22 cellular contexts compared by ENCODE assay signal in genomic region chr22:26632422-26633155, GRCh38. TPM values are rescaled to one million over a fixed set of nuclear protein-coding genes. Genes with fewer than 3 reads are reported as not detected.
DNase-seq lines count a peak whose midpoint lies in the region; ATAC-seq and TF ChIP-seq lines count a peak whose summit lies in the region.
"Had no signal": no experiment of that assay in that cellular context is flagged by ENCODE, and none has a peak within 500 bp of the region (broad histone marks: within the 10 kb centered on the region; RNA-seq: fewer than 3 reads in every experiment).

No MANE protein-coding gene starts in this region.

- H3K27ac ChIP-seq in HUES6 (ENCODE audit: low read depth, low read length) (no peak overlapping the region; the same call in 1 of the 2 replicates), VCaP (0 out of 2 replicates have a peak overlapping the region, but pooled peaks have one; percentile 11), left ventricle myocardium inferior (replicated peaks) (peak overlapping the region; percentile 86), suprapubic skin (no peak overlapping the region)
- H3K27ac ChIP-seq: brain microvascular endothelial cell, pancreas, thoracic aorta had no signal

- peak overlapping the region; percentile 8 for H3K27ac Mint-ChIP-seq in progenitor cell of endocrine pancreas
- H3K27ac Mint-ChIP-seq in effector memory CD8-positive, alpha-beta T cell = no peak overlapping the region
- H3K27ac Mint-ChIP-seq: activated CD4-positive, alpha-beta memory T cell treated with anti-CD3 and anti-CD28 coated beads for 36 hours; activated naive CD8-positive, alpha-beta T cell; activated T-cell treated with anti-CD3 and anti-CD28 coated beads, Interleukin-2, amount 50 U/mL, for 24 hours had no signal

- no peaks in the 10 kb centered on the region for H3K9me3 Mint-ChIP-seq in progenitor cell of endocrine pancreas (ENCODE audit: low read depth)
- no peaks in the 10 kb centered on the region for H3K9me3 Mint-ChIP-seq in effector memory CD8-positive, alpha-beta T cell
- H3K9me3 Mint-ChIP-seq: activated CD4-positive, alpha-beta memory T cell treated with anti-CD3 and anti-CD28 coated beads for 36 hours; activated T-cell treated with anti-CD3 and anti-CD28 coated beads, Interleukin-2, amount 50 U/mL, for 24 hours had no signal

- H3K9me3 ChIP-seq in HUES6 (ENCODE audit: control insufficient read depth, insufficient read depth, low read depth, low read length) (no peaks in the 10 kb centered on the region), left ventricle myocardium inferior (replicated peaks) (no peaks in the 10 kb centered on the region), suprapubic skin (no peaks in the 10 kb centered on the region)
- H3K9me3 ChIP-seq: pancreas, thoracic aorta had no signal

- intact Hi-C loops in left ventricle myocardium inferior (cut with micrococcal nuclease) = no loop called here

- no peak for ATAC-seq in effector memory CD8-positive, alpha-beta T cell (replicated peaks)
- no peak for ATAC-seq in GM19328 (IDR thresholded peaks at IDR 0.05; ENCODE audit: unreplicated experiment)
- ATAC-seq: esophagus mucosa, pancreas had no signal

- no peak for TF ChIP-seq POLR2A in suprapubic skin (IDR thresholded peaks at IDR 0.05)

- H3K36me3 ChIP-seq in HUES6 (ENCODE audit: control insufficient read depth, insufficient read depth, low read length) (no peaks in the 10 kb centered on the region), left ventricle myocardium inferior (no peaks in the 10 kb centered on the region), suprapubic skin (no peaks in the 10 kb centered on the region)
- H3K36me3 ChIP-seq: brain microvascular endothelial cell, pancreas, thoracic aorta had no signal

- TF ChIP-seq CTCF in VCaP (conservative IDR thresholded peaks at IDR 0.05) = no peak
- no peak for TF ChIP-seq CTCF in left ventricle myocardium inferior (IDR thresholded peaks at IDR 0.05; ENCODE audit: borderline replicate concordance)
- no peak for TF ChIP-seq CTCF in progenitor cell of endocrine pancreas (IDR thresholded peaks at IDR 0.05; ENCODE audit: unreplicated experiment)
- no peak for TF ChIP-seq CTCF in suprapubic skin (IDR thresholded peaks at IDR 0.05)

- peaks cover 10% of the 10 kb centered on the region for H3K4me1 Mint-ChIP-seq in progenitor cell of endocrine pancreas (ENCODE audit: low read depth)
- H3K4me1 Mint-ChIP-seq in effector memory CD8-positive, alpha-beta T cell (ENCODE audit: low read depth in 2 of 2) = peaks cover 12 to 27% of the 10 kb centered on the region in 2 donors

- H3K27me3 ChIP-seq in HUES6 (ENCODE audit: control insufficient read depth, insufficient read depth, low read length) (no peaks in the 10 kb centered on the region), left ventricle myocardium inferior (ENCODE audit: low read depth) (peaks cover 7% of the 10 kb centered on the region), suprapubic skin (peaks cover 3% of the 10 kb centered on the region)
- H3K27me3 ChIP-seq: brain microvascular endothelial cell, pancreas had no signal

- peaks cover 6% of the 10 kb centered on the region for H3K4me1 ChIP-seq in HUES6 (ENCODE audit: control insufficient read depth, insufficient read depth, low read length)
- H3K4me1 ChIP-seq in left ventricle myocardium inferior = peaks cover 12% of the 10 kb centered on the region
- H3K4me1 ChIP-seq in suprapubic skin = no peaks in the 10 kb centered on the region
- H3K4me1 ChIP-seq: pancreas had no signal

- H3K36me3 Mint-ChIP-seq in progenitor cell of endocrine pancreas (ENCODE audit: insufficient read depth) = no peaks in the 10 kb centered on the region
- H3K36me3 Mint-ChIP-seq in effector memory CD8-positive, alpha-beta T cell (ENCODE audit: insufficient read depth) = no peaks in the 10 kb centered on the region
- H3K36me3 Mint-ChIP-seq: activated CD4-positive, alpha-beta memory T cell treated with anti-CD3 and anti-CD28 coated beads for 36 hours; activated naive CD8-positive, alpha-beta T cell had no signal

- no peak overlapping the region for H3K4me3 ChIP-seq in HUES6 (ENCODE audit: low read depth, low read length)
- no peak overlapping the region for H3K4me3 ChIP-seq in left ventricle myocardium inferior
- H3K4me3 ChIP-seq in suprapubic skin = no peak overlapping the region
- H3K4me3 ChIP-seq: pancreas, thoracic aorta had no signal

- WGBS in suprapubic skin = 68% methylated on average over 8 of the region's 8 CpGs

- H3K9ac ChIP-seq in HUES6 (ENCODE audit: low read length) = peak overlapping the region; percentile 51

- DNase-seq in left ventricle myocardium inferior = no peak
- DNase-seq in progenitor cell of endocrine pancreas (ENCODE audit: low spot score, unreplicated experiment) = no peak
- DNase-seq in suprapubic skin (ENCODE audit: low spot score in 2 of 2) = no peak
- no peak for DNase-seq in effector memory CD8-positive, alpha-beta T cell
- DNase-seq in H4 (ENCODE audit: low spot score) = no peak
- DNase-seq: activated CD4-positive, alpha-beta memory T cell treated with anti-CD3 and anti-CD28 coated beads for 36 hours; activated T-cell treated with anti-CD3 and anti-CD28 coated beads, Interleukin-2, amount 50 U/mL, for 24 hours; brain microvascular endothelial cell; Calu3; hypothalamus; NCI-H187; NCI-H446 treated with DMSO at 0.1 percent for 48 hours; pancreas; small intestine had no signal

- peaks cover 10% of the 10 kb centered on the region for H3K27me3 Mint-ChIP-seq in progenitor cell of endocrine pancreas
- H3K27me3 Mint-ChIP-seq in effector memory CD8-positive, alpha-beta T cell = no peaks in the 10 kb centered on the region
- H3K27me3 Mint-ChIP-seq: activated CD4-positive, alpha-beta memory T cell treated with anti-CD3 and anti-CD28 coated beads for 36 hours; activated naive CD8-positive, alpha-beta T cell had no signal

- no peak for TF ChIP-seq EP300 in suprapubic skin (IDR thresholded peaks at IDR 0.05)

- no peak overlapping the region for H3K4me3 Mint-ChIP-seq in progenitor cell of endocrine pancreas (ENCODE audit: low read depth)
- no peak overlapping the region for H3K4me3 Mint-ChIP-seq in effector memory CD8-positive, alpha-beta T cell
- H3K4me3 Mint-ChIP-seq: activated CD4-positive, alpha-beta memory T cell treated with anti-CD3 and anti-CD28 coated beads for 36 hours; activated naive CD8-positive, alpha-beta T cell; activated T-cell treated with anti-CD3 and anti-CD28 coated beads, Interleukin-2, amount 50 U/mL, for 24 hours had no signal

RNA-seq across cellular contexts. Expression of gene CRYBA4, which starts 10.8 kb away (rescaled TPM):
- total RNA-seq in left ventricle myocardium inferior = not detected
- not detected in 2 replicates for total RNA-seq in progenitor cell of endocrine pancreas
- total RNA-seq in suprapubic skin = not detected
- total RNA-seq in H4 (2014; rRNA removed; shearing (Covaris generic)) = not detected in 2 replicates
- total RNA-seq: Calu3, esophagus mucosa, kidney epithelial cell, myocyte, thoracic aorta had no signal

RNA-seq across cellular contexts. Expression of gene CRYBB1, which starts 14.8 kb away (rescaled TPM):
- total RNA-seq in left ventricle myocardium inferior = 0.66 TPM
- total RNA-seq in progenitor cell of endocrine pancreas = not detected in 2 replicates
- total RNA-seq in suprapubic skin = not detected
- not detected in 2 replicates for total RNA-seq in H4 (2014; rRNA removed; shearing (Covaris generic))
- total RNA-seq: Calu3, esophagus mucosa, kidney epithelial cell, myocyte had no signal

RNA-seq across cellular contexts. Expression of gene MIAT, which starts 24.8 kb away (rescaled TPM):
- total RNA-seq in left ventricle myocardium inferior (0.66 TPM), progenitor cell of endocrine pancreas (1.3 and 1.4 TPM in 2 replicates), suprapubic skin (1 to 10 TPM in 2 of 4 donors, under 1 TPM in 2; 0.72 to 7.6 (median 1.1) TPM)
- under 0.01 TPM in 1 of 2 replicates, not detected in the other for total RNA-seq in H4 (2014; rRNA removed; shearing (Covaris generic))

RNA-seq across cellular contexts. Expression of gene TPST2, which starts 42.7 kb away (rescaled TPM):
- 28.5 TPM for total RNA-seq in left ventricle myocardium inferior
- 16.6 and 19.1 TPM in 2 replicates for total RNA-seq in progenitor cell of endocrine pancreas
- 10 to 100 TPM; 44.5 to 59.4 (median 51.9) TPM for total RNA-seq in suprapubic skin
- 13.8 and 14.2 TPM in 2 replicates for total RNA-seq in H4 (2014; rRNA removed; shearing (Covaris generic))

Comparison
In these comparisons a context has a peak if more than half of its experiments do, and no peak if none do; other contexts are left out.
1. H3K27ac ChIP-seq: peak in VCaP (single experiment) and left ventricle myocardium inferior (single experiment); none in HUES6 (single experiment) and suprapubic skin (single experiment).